In the genomic region with DNA sequence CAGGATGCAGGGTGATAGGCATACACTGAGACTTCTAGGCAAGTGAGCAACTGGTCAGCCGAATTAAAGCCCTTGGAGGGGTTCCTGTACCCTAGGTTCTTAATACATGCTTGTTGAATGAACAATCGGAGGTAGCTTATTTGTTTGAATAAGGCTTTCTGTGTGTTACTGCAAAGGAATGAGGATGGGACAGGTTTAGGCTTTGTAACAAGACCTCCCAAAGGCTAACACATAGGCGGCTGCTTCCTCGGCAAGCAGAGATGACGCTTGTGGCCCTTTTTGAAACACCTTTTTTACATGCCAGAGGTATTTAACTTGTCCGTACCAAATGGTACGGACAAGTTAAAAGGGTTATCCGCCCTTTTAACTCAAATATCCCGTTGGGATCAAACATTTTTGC, we compare ENCODE assay signal across 16 cellular contexts.
DNase-seq lines count a peak whose midpoint lies in the region; ATAC-seq and TF ChIP-seq lines count a peak whose summit lies in the region.
"Had no signal": no experiment of that assay in that cellular context is flagged by ENCODE, and none has a peak within 500 bp of the region (broad histone marks: within the 10 kb centered on the region; RNA-seq: fewer than 3 reads in every experiment).

No MANE protein-coding gene starts in this region.

- H3K4me3 Mint-ChIP-seq in type B pancreatic cell: no peak overlapping the region
- H3K4me3 Mint-ChIP-seq in activated CD4-positive, alpha-beta T cell treated with anti-CD3 and anti-CD28 coated beads for 36 hours: no peak overlapping the region
- H3K4me3 Mint-ChIP-seq: B cell; CD4-positive, CD25-positive, alpha-beta regulatory T cell; CD8-positive, alpha-beta memory T cell; GM23338; H9 had no signal

- TF ChIP-seq CTCF in type B pancreatic cell (conservative IDR thresholded peaks at IDR 0.05): no peak

- no peaks in the 10 kb centered on the region for H3K9me3 Mint-ChIP-seq in type B pancreatic cell
- no peaks in the 10 kb centered on the region for H3K9me3 Mint-ChIP-seq in activated CD4-positive, alpha-beta T cell treated with anti-CD3 and anti-CD28 coated beads for 36 hours (ENCODE audit: low read depth)
- H3K9me3 Mint-ChIP-seq: GM23338, H9 had no signal

- peaks cover 4% of the 10 kb centered on the region for H3K36me3 Mint-ChIP-seq in type B pancreatic cell
- H3K36me3 Mint-ChIP-seq in activated CD4-positive, alpha-beta T cell treated with anti-CD3 and anti-CD28 coated beads for 36 hours (ENCODE audit: low read depth): no peaks in the 10 kb centered on the region
- H3K36me3 Mint-ChIP-seq: CD4-positive, CD25-positive, alpha-beta regulatory T cell; CD8-positive, alpha-beta memory T cell had no signal

- H3K4me1 Mint-ChIP-seq in type B pancreatic cell (ENCODE audit: unreplicated experiment): no peaks in the 10 kb centered on the region
- no peaks in the 10 kb centered on the region for H3K4me1 Mint-ChIP-seq in activated CD4-positive, alpha-beta T cell treated with anti-CD3 and anti-CD28 coated beads for 36 hours
- H3K4me1 Mint-ChIP-seq: CD4-positive, CD25-positive, alpha-beta regulatory T cell; CD8-positive, alpha-beta memory T cell; GM23338; H9 had no signal

- H3K27ac Mint-ChIP-seq in type B pancreatic cell: no peak overlapping the region
- no peak overlapping the region for H3K27ac Mint-ChIP-seq in activated CD4-positive, alpha-beta T cell treated with anti-CD3 and anti-CD28 coated beads for 36 hours
- H3K27ac Mint-ChIP-seq: B cell; CD4-positive, CD25-positive, alpha-beta regulatory T cell; CD8-positive, alpha-beta memory T cell; GM23338; H9 had no signal

- peak; percentile 17 for DNase-seq in activated CD8-positive, alpha-beta memory T cell treated with anti-CD3 and anti-CD28 coated beads for 24 hours
- no peak for DNase-seq in activated CD8-positive, alpha-beta memory T cell treated with anti-CD3 and anti-CD28 coated beads, Interleukin-2, amount 50 U/mL, for 48 hours
- peak; percentile 10 for DNase-seq in ecto neural progenitor cell (ENCODE audit: low spot score)
- peak; percentile 19 for DNase-seq in islet precursor cell
- peak; percentile 6 for DNase-seq in type B pancreatic cell (ENCODE audit: extremely low spot score, unreplicated experiment)
- DNase-seq in activated CD4-positive, alpha-beta T cell treated with anti-CD3 and anti-CD28 coated beads for 36 hours: no peak
- no peak for DNase-seq in NCI-H1048 (lab: John Stamatoyannopoulos, UW)
- DNase-seq: CD4-positive, CD25-positive, alpha-beta regulatory T cell; CD8-positive, alpha-beta memory T cell; DMS53; DMS79 treated with DMSO at 0.1 percent for 48 hours; GF-D8; H9 had no signal

- POLR2A ChIA-PET in activated CD4-positive, alpha-beta T cell treated with anti-CD3 and anti-CD28 coated beads for 36 hours (lab: Charles Lee): no interaction called here

- CTCF ChIA-PET in activated CD4-positive, alpha-beta T cell treated with anti-CD3 and anti-CD28 coated beads for 36 hours (lab: Charles Lee): no interaction called here

- intact Hi-C loops in activated CD4-positive, alpha-beta T cell treated with anti-CD3 and anti-CD28 coated beads for 36 hours (cut with DNase I, micrococcal nuclease): loop anchor here in 1 of 2 experiments (10.0 kb wide), 1 partner anchor 338 kb away; no protein-coding TSS in a partner anchor

- ATAC-seq in activated CD4-positive, alpha-beta T cell treated with anti-CD3 and anti-CD28 coated beads for 36 hours: no peak
- ATAC-seq: GM23338, HCT116 had no signal

- no peaks in the 10 kb centered on the region for H3K27me3 Mint-ChIP-seq in type B pancreatic cell
- H3K27me3 Mint-ChIP-seq in activated CD4-positive, alpha-beta T cell treated with anti-CD3 and anti-CD28 coated beads for 36 hours: no peaks in the 10 kb centered on the region
- H3K27me3 Mint-ChIP-seq: B cell had no signal

Comparison
In these comparisons a context has a peak if more than half of its experiments do, and no peak if none do; other contexts are left out.
1. DNase-seq: peak in activated CD8-positive, alpha-beta memory T cell treated with anti-CD3 and anti-CD28 coated beads for 24 hours (single experiment), ecto neural progenitor cell (single experiment), islet precursor cell (single experiment) and type B pancreatic cell (single experiment); none in activated CD8-positive, alpha-beta memory T cell treated with anti-CD3 and anti-CD28 coated beads, Interleukin-2, amount 50 U/mL, for 48 hours (single experiment), activated CD4-positive, alpha-beta T cell treated with anti-CD3 and anti-CD28 coated beads for 36 hours (single experiment) and NCI-H1048 (single experiment).